39 cellular contexts compared by ENCODE assay signal in the genomic region with DNA sequence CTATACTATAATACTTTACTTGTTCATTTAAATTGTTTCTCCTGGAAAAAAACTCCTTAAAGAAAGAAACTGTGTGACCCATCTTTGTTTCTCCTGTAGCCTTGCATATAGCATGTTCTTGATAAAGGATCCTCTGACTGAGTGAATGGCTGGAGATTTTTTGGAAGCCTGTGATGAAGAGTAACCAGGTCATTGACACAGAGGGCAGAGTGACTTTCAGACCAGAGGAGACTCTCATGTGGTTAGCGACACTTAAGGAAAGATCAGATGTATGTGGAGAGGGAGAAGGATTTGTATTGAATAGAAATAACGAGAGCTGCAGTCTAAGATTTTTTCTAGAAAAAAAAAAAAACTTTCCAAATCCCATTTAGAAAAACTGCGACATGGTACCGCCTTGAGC.
"Had no signal": no experiment of that assay in that cellular context is flagged by ENCODE, and none has a peak within 500 bp of the region (broad histone marks: within the 10 kb centered on the region; RNA-seq: fewer than 3 reads in every experiment).

No MANE protein-coding gene starts in this region.

- FAIRE-seq: astrocyte, bronchial epithelial cell had no signal

- H3K36me3 ChIP-seq: adrenal gland, ascending aorta, brain microvascular endothelial cell, breast epithelium, cardiac muscle cell had no signal

- H3K27ac Mint-ChIP-seq: activated naive CD4-positive, alpha-beta T cell treated with anti-CD3 and anti-CD28 coated beads for 36 hours; activated naive CD4-positive, alpha-beta T cell treated with anti-CD3 and anti-CD28 coated beads, Interleukin-2, amount 10 ng/mL, durations not matched to agents 7 days and 5 days; activated naive CD4-positive, alpha-beta T cell treated with anti-CD3 and anti-CD28 coated beads, Interleukin-2, amount 50 U/mL, for 24 hours; activated naive CD4-positive, alpha-beta T cell treated with anti-CD3 and anti-CD28 coated beads, Interleukin-2, amount 50 U/mL, for 72 hours; activated naive CD8-positive, alpha-beta T cell; activated naive CD8-positive, alpha-beta T cell treated with anti-CD3 and anti-CD28 coated beads for 36 hours; activated naive CD8-positive, alpha-beta T cell treated with anti-CD3 and anti-CD28 coated beads, Interleukin-2, amount 10 ng/mL, durations not matched to agents 7 days and 5 days; activated naive CD8-positive, alpha-beta T cell treated with anti-CD3 and anti-CD28 coated beads, Interleukin-2, amount 50 U/mL, for 24 hours; activated T-cell treated with anti-CD3 and anti-CD28 coated beads, Interleukin-2, amount 50 U/mL, for 24 hours; activated T-cell treated with anti-CD3 and anti-CD28 coated beads, Interleukin-2, amount 50 U/mL, for 72 hours; activated T-helper 1 cell treated with anti-CD3 and anti-CD28 coated beads, Interleukin-12 subunit alpha, Interleukin-12 subunit beta, Interleukin-2, Interleukin-4 antibody, amounts not matched to agents 30 ng/mL and 10 ng/mL and 1 ng/mL, durations not matched to agents 14 hours and 24 hours and 36 hours; activated T-helper 17 cell treated with anti-CD3 and anti-CD28 coated beads, Interleukin-2, amount 50 U/mL, for 72 hours; activated T-helper 2 cell treated with anti-CD3 and anti-CD28 coated beads, Interferon-gamma antibody, Interleukin-2, Interleukin-4, amounts not matched to agents 10 μg/mL and 5 μg/mL and 100 μg/mL, durations not matched to agents 14 hours and 24 hours and 36 hours; brain had no signal

- H3K36me3 Mint-ChIP-seq: activated naive CD4-positive, alpha-beta T cell treated with anti-CD3 and anti-CD28 coated beads, Interleukin-2, amount 10 ng/mL, durations not matched to agents 7 days and 5 days; activated naive CD4-positive, alpha-beta T cell treated with anti-CD3 and anti-CD28 coated beads, Interleukin-2, amount 50 U/mL, for 24 hours; activated naive CD4-positive, alpha-beta T cell treated with anti-CD3 and anti-CD28 coated beads, Interleukin-2, amount 50 U/mL, for 72 hours; activated naive CD8-positive, alpha-beta T cell; activated naive CD8-positive, alpha-beta T cell treated with anti-CD3 and anti-CD28 coated beads for 36 hours; activated naive CD8-positive, alpha-beta T cell treated with anti-CD3 and anti-CD28 coated beads, Interleukin-2, amount 10 ng/mL, durations not matched to agents 7 days and 5 days; brain had no signal

- H3K4me3 Mint-ChIP-seq: activated naive CD4-positive, alpha-beta T cell treated with anti-CD3 and anti-CD28 coated beads for 36 hours; activated naive CD4-positive, alpha-beta T cell treated with anti-CD3 and anti-CD28 coated beads, Interleukin-2, amount 10 ng/mL, durations not matched to agents 7 days and 5 days; activated naive CD4-positive, alpha-beta T cell treated with anti-CD3 and anti-CD28 coated beads, Interleukin-2, amount 50 U/mL, for 24 hours; activated naive CD8-positive, alpha-beta T cell; activated naive CD8-positive, alpha-beta T cell treated with anti-CD3 and anti-CD28 coated beads for 36 hours; activated naive CD8-positive, alpha-beta T cell treated with anti-CD3 and anti-CD28 coated beads, Interleukin-2, amount 10 ng/mL, durations not matched to agents 7 days and 5 days; activated naive CD8-positive, alpha-beta T cell treated with anti-CD3 and anti-CD28 coated beads, Interleukin-2, amount 50 U/mL, for 24 hours; activated T-cell treated with anti-CD3 and anti-CD28 coated beads, Interleukin-2, amount 50 U/mL, for 24 hours; activated T-cell treated with anti-CD3 and anti-CD28 coated beads, Interleukin-2, amount 50 U/mL, for 4 hours; activated T-cell treated with anti-CD3 and anti-CD28 coated beads, Interleukin-2, amount 50 U/mL, for 72 hours; activated T-helper 1 cell treated with anti-CD3 and anti-CD28 coated beads, Interleukin-12 subunit alpha, Interleukin-12 subunit beta, Interleukin-2, Interleukin-4 antibody, amounts not matched to agents 30 ng/mL and 10 ng/mL and 1 ng/mL, durations not matched to agents 14 hours and 24 hours and 36 hours; activated T-helper 17 cell treated with anti-CD3 and anti-CD28 coated beads, Interleukin-2, amount 50 U/mL, for 72 hours; brain; central memory CD8-positive, alpha-beta T cell had no signal

- H3K4me3 ChIP-seq: adrenal gland, ascending aorta, body of pancreas, breast epithelium, cardiac muscle cell had no signal

- ATAC-seq: activated naive CD4-positive, alpha-beta T cell treated with anti-CD3 and anti-CD28 coated beads, Interleukin-2, amount 50 U/mL, for 72 hours; activated naive CD8-positive, alpha-beta T cell treated with anti-CD3 and anti-CD28 coated beads, Interleukin-2, amount 50 U/mL, for 24 hours; activated T-cell treated with anti-CD3 and anti-CD28 coated beads, Interleukin-2, amount 50 U/mL, for 4 hours; activated T-helper 17 cell treated with anti-CD3 and anti-CD28 coated beads, Interleukin-2, amount 50 U/mL, for 72 hours; body of pancreas had no signal

- H3K27me3 ChIP-seq: adrenal gland, ascending aorta, body of pancreas, brain microvascular endothelial cell, breast epithelium had no signal

- H3K9me3 Mint-ChIP-seq: activated naive CD4-positive, alpha-beta T cell treated with anti-CD3 and anti-CD28 coated beads for 36 hours; activated naive CD4-positive, alpha-beta T cell treated with anti-CD3 and anti-CD28 coated beads, Interleukin-2, amount 10 ng/mL, durations not matched to agents 7 days and 5 days; activated naive CD4-positive, alpha-beta T cell treated with anti-CD3 and anti-CD28 coated beads, Interleukin-2, amount 50 U/mL, for 24 hours; activated naive CD4-positive, alpha-beta T cell treated with anti-CD3 and anti-CD28 coated beads, Interleukin-2, amount 50 U/mL, for 72 hours; activated naive CD8-positive, alpha-beta T cell treated with anti-CD3 and anti-CD28 coated beads for 36 hours; activated naive CD8-positive, alpha-beta T cell treated with anti-CD3 and anti-CD28 coated beads, Interleukin-2, amount 10 ng/mL, durations not matched to agents 7 days and 5 days; activated naive CD8-positive, alpha-beta T cell treated with anti-CD3 and anti-CD28 coated beads, Interleukin-2, amount 50 U/mL, for 24 hours; activated T-cell treated with anti-CD3 and anti-CD28 coated beads, Interleukin-2, amount 50 U/mL, for 24 hours; activated T-cell treated with anti-CD3 and anti-CD28 coated beads, Interleukin-2, amount 50 U/mL, for 4 hours; activated T-cell treated with anti-CD3 and anti-CD28 coated beads, Interleukin-2, amount 50 U/mL, for 72 hours; activated T-helper 1 cell treated with anti-CD3 and anti-CD28 coated beads, Interleukin-12 subunit alpha, Interleukin-12 subunit beta, Interleukin-2, Interleukin-4 antibody, amounts not matched to agents 30 ng/mL and 10 ng/mL and 1 ng/mL, durations not matched to agents 14 hours and 24 hours and 36 hours; activated T-helper 17 cell treated with anti-CD3 and anti-CD28 coated beads, Interleukin-2, amount 50 U/mL, for 72 hours; activated T-helper 2 cell treated with anti-CD3 and anti-CD28 coated beads, Interferon-gamma antibody, Interleukin-2, Interleukin-4, amounts not matched to agents 10 μg/mL and 5 μg/mL and 100 μg/mL, durations not matched to agents 14 hours and 24 hours and 36 hours; central memory CD8-positive, alpha-beta T cell had no signal

- H3K9me3 ChIP-seq: adrenal gland, ascending aorta, body of pancreas, breast epithelium had no signal

- DNase-seq: activated effector memory CD4-positive, alpha-beta T cell treated with anti-CD3 and anti-CD28 coated beads, Interleukin-2, amount 50 U/mL, for 16 hours; activated effector memory CD4-positive, alpha-beta T cell treated with Interleukin-2 at 50 U/mL for 16 hours; activated gamma-delta T cell; activated gamma-delta T cell treated with Interleukin-2 at 50 U/mL for 16 hours; activated naive CD4-positive, alpha-beta T cell; activated naive CD4-positive, alpha-beta T cell treated with anti-CD3 and anti-CD28 coated beads for 36 hours; activated naive CD4-positive, alpha-beta T cell treated with anti-CD3 and anti-CD28 coated beads, Interleukin-2, amount 10 ng/mL, durations not matched to agents 7 days and 5 days; activated naive CD4-positive, alpha-beta T cell treated with anti-CD3 and anti-CD28 coated beads, Interleukin-2, amount 50 U/mL, for 16 hours; activated naive CD4-positive, alpha-beta T cell treated with Interleukin-2 at 50 U/mL for 16 hours; activated naive CD8-positive, alpha-beta T cell treated with anti-CD3 and anti-CD28 coated beads for 36 hours; activated naive CD8-positive, alpha-beta T cell treated with anti-CD3 and anti-CD28 coated beads, Interleukin-2, amount 10 ng/mL, durations not matched to agents 7 days and 5 days; activated naive CD8-positive, alpha-beta T cell treated with anti-CD3 and anti-CD28 coated beads, Interleukin-2, amount 50 U/mL, for 24 hours; activated T-cell treated with anti-CD3 and anti-CD28 coated beads for 4 hours; activated T-cell treated with anti-CD3 and anti-CD28 coated beads, Interleukin-2, amount 50 U/mL, for 1 hour; activated T-cell treated with anti-CD3 and anti-CD28 coated beads, Interleukin-2, amount 50 U/mL, for 24 hours; activated T-cell treated with anti-CD3 and anti-CD28 coated beads, Interleukin-2, amount 50 U/mL, for 4 hours; activated T-cell treated with anti-CD3 and anti-CD28 coated beads, Interleukin-2, amount 50 U/mL, for 48 hours; activated T-cell treated with anti-CD3 and anti-CD28 coated beads, Interleukin-2, amount 50 U/mL, for 72 hours; adrenal gland; amniotic stem cell; amygdala; aorta; body of pancreas; brain microvascular endothelial cell; central memory CD4-positive, alpha-beta T cell; cerebellar nuclear complex had no signal

- H3K27ac ChIP-seq: adrenal gland, ascending aorta, body of pancreas, brain microvascular endothelial cell, breast epithelium, cardiac muscle cell had no signal

- H3K4me1 ChIP-seq: ascending aorta, breast epithelium had no signal

- H3K4me1 Mint-ChIP-seq: activated T-helper 17 cell treated with anti-CD3 and anti-CD28 coated beads, Interleukin-2, amount 50 U/mL, for 72 hours; central memory CD8-positive, alpha-beta T cell had no signal
